Comparison of ENCODE assay signal across 13 cellular contexts in genomic region chr6:16103708-16104107, GRCh38.
"Had no signal": no experiment of that assay in that cellular context is flagged by ENCODE, and none has a peak within 500 bp of the region (broad histone marks: within the 10 kb centered on the region; RNA-seq: fewer than 3 reads in every experiment).

No MANE protein-coding gene starts in this region.

- H3K9me3 ChIP-seq: colonic mucosa, thoracic aorta had no signal

- H3K4me1 ChIP-seq: colonic mucosa had no signal

- H3K36me3 ChIP-seq: colonic mucosa, thoracic aorta had no signal

- ATAC-seq: activated naive CD4-positive, alpha-beta T cell treated with anti-CD3 and anti-CD28 coated beads, Interleukin-2, amount 50 U/mL, for 72 hours; activated T-cell treated with anti-CD3 and anti-CD28 coated beads, Interleukin-2, amount 50 U/mL, for 72 hours had no signal

- H3K4me1 Mint-ChIP-seq: activated CD4-positive, alpha-beta T cell treated with anti-CD3 and anti-CD28 coated beads, Interleukin-2, amount 10 ng/mL, durations not matched to agents 24 days and 14 days had no signal

- H3K4me3 Mint-ChIP-seq: activated CD4-positive, alpha-beta T cell treated with anti-CD3 and anti-CD28 coated beads, Interleukin-2, amount 10 ng/mL, durations not matched to agents 24 days and 14 days; activated T-cell treated with anti-CD3 and anti-CD28 coated beads, Interleukin-2, amount 50 U/mL, for 72 hours had no signal

- H3K27me3 Mint-ChIP-seq: activated CD4-positive, alpha-beta T cell treated with anti-CD3 and anti-CD28 coated beads, Interleukin-2, amount 10 ng/mL, durations not matched to agents 24 days and 14 days had no signal

- H3K27ac Mint-ChIP-seq: activated CD4-positive, alpha-beta T cell treated with anti-CD3 and anti-CD28 coated beads, Interleukin-2, amount 10 ng/mL, durations not matched to agents 24 days and 14 days; activated naive CD4-positive, alpha-beta T cell treated with anti-CD3 and anti-CD28 coated beads, Interleukin-2, amount 50 U/mL, for 72 hours; activated T-cell treated with anti-CD3 and anti-CD28 coated beads, Interleukin-2, amount 50 U/mL, for 72 hours had no signal

- H3K27me3 ChIP-seq: colonic mucosa had no signal

- H3K4me3 ChIP-seq: colonic mucosa, thoracic aorta had no signal

- DNase-seq: activated CD4-positive, alpha-beta T cell treated with anti-CD3 and anti-CD28 coated beads, Interleukin-2, amount 10 ng/mL, durations not matched to agents 24 days and 14 days; activated CD4-positive, CD25-positive, alpha-beta regulatory T cell; activated CD8-positive, alpha-beta memory T cell treated with anti-CD3 and anti-CD28 coated beads, Interleukin-2, amount 50 U/mL, for 48 hours; activated gamma-delta T cell; activated T-cell treated with anti-CD3 and anti-CD28 coated beads, Interleukin-2, amount 50 U/mL, for 72 hours; caudate nucleus; colonic mucosa; foreskin fibroblast; kidney glomerular epithelial cell; stimulated activated CD4-positive, alpha-beta T cell treated with anti-CD3 and anti-CD28 coated beads, Interleukin-12 subunit alpha, Interleukin-12 subunit beta, amount 100 ng/mL, for 4 hours; stimulated activated CD4-positive, alpha-beta T cell treated with anti-CD3 and anti-CD28 coated beads, Interleukin-2, amount 100 ng/mL, for 24 hours had no signal
